8 cellular contexts compared by ENCODE assay signal in the genomic region with DNA sequence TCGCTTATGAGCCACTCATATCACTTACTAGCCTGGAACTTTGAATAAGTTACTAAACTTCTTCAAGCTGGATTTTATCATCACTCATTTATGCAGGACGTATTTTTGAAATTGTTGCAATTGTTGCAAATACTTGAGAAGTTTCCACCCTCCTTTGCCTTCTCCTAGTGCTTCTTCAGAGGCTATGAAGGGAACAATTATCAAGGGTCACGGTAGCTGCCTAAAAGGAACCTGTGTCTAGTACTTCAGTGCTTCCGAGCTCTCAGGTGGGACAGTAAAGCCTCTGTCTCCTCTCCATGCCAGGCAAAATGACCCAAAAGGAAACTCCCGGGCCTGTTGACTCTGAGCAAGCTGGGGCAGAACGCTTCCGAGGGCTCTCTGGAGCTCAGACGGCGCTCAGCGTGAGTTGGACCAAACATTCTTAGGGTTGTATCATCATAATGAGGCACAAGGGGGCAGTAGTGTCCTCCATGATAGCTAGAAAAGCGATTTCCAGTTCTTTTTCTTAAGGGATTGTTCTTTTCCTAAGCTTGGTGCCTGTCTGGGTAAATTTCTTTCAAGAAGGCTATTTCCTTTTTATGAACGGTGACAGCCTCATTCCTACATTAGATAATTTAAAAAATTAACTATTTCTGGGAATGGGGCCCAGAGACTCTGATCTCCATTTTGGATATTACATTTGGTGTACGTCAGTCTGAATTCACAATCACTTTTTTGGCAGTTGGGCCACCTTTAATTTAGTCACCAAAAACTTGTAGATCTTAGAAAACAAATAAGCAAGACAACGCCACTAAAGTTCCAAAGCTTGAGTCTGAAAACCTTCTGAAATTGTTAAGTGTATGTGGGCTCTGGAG.
A peak's percentile ranks its signal among the peaks of the same experiment; 100 is the strongest.
DNase-seq lines count a peak whose midpoint lies in the region; ATAC-seq, FAIRE-seq and TF ChIP-seq lines count a peak whose summit lies in the region.

No MANE protein-coding gene starts in this region.

- DNase-seq in activated effector memory CD4-positive, alpha-beta T cell treated with anti-CD3 and anti-CD28 coated beads, Interleukin-2, amount 50 U/mL, for 16 hours, result peak; percentile 61
- no peak for DNase-seq in activated effector memory CD4-positive, alpha-beta T cell treated with Interleukin-2 at 50 U/mL for 16 hours
- DNase-seq in NCI-H1105 (lab: John Stamatoyannopoulos, UW), result peak; percentile 47
- peak; percentile 7 for DNase-seq in T-helper 9 cell
- peak; percentile 72 for DNase-seq in epithelial cell of esophagus (ENCODE audit: low read depth)
- peak in 2 of 3 donors; percentile 29 to 75 for DNase-seq in mucosa of descending colon
- peak; percentile 49 for DNase-seq in urothelium cell line (ENCODE audit: low spot score)

- intact Hi-C loops in mucosa of descending colon (cut with DNase I, micrococcal nuclease), result loop anchor here (5.0 kb wide), 1 partner anchor 359 kb away; no protein-coding TSS in a partner anchor

- H3K9me3 ChIP-seq in mucosa of descending colon, result no peaks in the 10 kb centered on the region

- H3K36me3 ChIP-seq in mucosa of descending colon (ENCODE audit: low read depth), result no peaks in the 10 kb centered on the region

- H3K4me3 ChIP-seq in epithelial cell of esophagus (ENCODE audit: low read length) (no peak overlapping the region), mucosa of descending colon (no peak overlapping the region)

- FAIRE-seq in urothelium cell line (lab: Jason Lieb, UNC), result no peak

- no peaks in the 10 kb centered on the region for H3K4me1 ChIP-seq in mucosa of descending colon (ENCODE audit: low read depth)

- TF ChIP-seq CTCF in epithelial cell of esophagus (IDR thresholded peaks at IDR 0.05; ENCODE audit: insufficient read depth, low read depth, low read length, missing control alignments) (peak; percentile 76), mucosa of descending colon (IDR thresholded peaks at IDR 0.05) (no peak)

- ATAC-seq in HG02588 (IDR thresholded peaks at IDR 0.05; ENCODE audit: unreplicated experiment), result peak; percentile 59
- peak; percentile 76 for ATAC-seq in mucosa of descending colon
